Comparison of ENCODE assay signal across 24 cellular contexts in the genomic region with DNA sequence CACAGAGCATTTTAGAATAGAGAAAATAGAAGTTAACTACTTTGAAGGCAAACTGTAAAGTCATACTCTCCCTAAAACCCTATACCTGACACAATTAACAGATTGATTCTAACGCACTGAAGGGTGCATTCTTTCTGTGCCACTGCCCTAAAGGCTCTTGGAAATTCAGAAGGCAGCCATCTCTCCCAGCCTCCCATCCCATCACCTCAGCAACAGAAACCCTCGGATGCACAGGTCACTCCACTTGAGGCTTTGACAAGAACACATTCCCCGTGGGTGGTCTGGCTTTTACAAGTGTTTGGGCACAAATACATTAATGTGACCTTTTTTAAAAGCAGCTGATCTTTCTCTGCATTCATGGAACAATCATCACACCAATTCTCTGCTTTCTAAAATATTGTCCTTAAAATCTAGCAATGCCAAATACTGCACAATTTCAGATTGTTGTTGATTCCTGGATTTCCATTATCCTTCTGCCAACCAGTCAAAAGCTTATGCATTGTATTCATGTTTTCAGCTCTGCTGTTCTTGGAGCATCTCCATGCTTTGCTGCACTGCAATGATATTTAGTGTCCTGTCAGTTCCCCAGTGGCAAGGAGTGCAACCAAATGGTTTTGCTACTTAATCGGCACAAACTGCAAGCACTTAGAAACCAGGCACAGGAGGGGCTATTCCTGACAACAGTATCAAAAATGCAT.
DNase-seq lines count a peak whose midpoint lies in the region; ATAC-seq and TF ChIP-seq lines count a peak whose summit lies in the region.
"Had no signal": no experiment of that assay in that cellular context is flagged by ENCODE, and none has a peak within 500 bp of the region (broad histone marks: within the 10 kb centered on the region; RNA-seq: fewer than 3 reads in every experiment).

No MANE protein-coding gene starts in this region.

- peak; percentile 29; the same call in 1 of the 2 replicates for ATAC-seq in WTC11
- peak; percentile 66 for ATAC-seq in sciatic nerve
- ATAC-seq: activated CD8-positive, alpha-beta T cell treated with anti-CD3 and anti-CD28 coated beads, Interleukin-2, amount 10 ng/mL, durations not matched to agents 7 days and 5 days; naive thymus-derived CD8-positive, alpha-beta T cell had no signal

- H3K27ac ChIP-seq in HUES64 (ENCODE audit: low read depth, low read length), result peak overlapping the region; percentile 37; the same call in 1 of the 2 replicates
- no peak overlapping the region for H3K27ac ChIP-seq in neuronal stem cell (replicated peaks; ENCODE audit: low read length)
- H3K27ac ChIP-seq: ascending aorta, C4-2B, HL-60, RWPE1, spleen had no signal

- no peak overlapping the region for H2BK5ac ChIP-seq in neuronal stem cell (ENCODE audit: low read length)

- no peak overlapping the region for H4K8ac ChIP-seq in neuronal stem cell (ENCODE audit: low read depth, low read length)

- peaks cover 28% of the 10 kb centered on the region for H3K4me1 Mint-ChIP-seq in WTC11
- H3K4me1 Mint-ChIP-seq: activated naive CD8-positive, alpha-beta T cell treated with anti-CD3 and anti-CD28 coated beads, Interleukin-2, amount 10 ng/mL, durations not matched to agents 7 days and 5 days; central memory CD8-positive, alpha-beta T cell; naive thymus-derived CD8-positive, alpha-beta T cell had no signal

- no peak overlapping the region for H4K91ac ChIP-seq in neuronal stem cell (ENCODE audit: low read depth, low read length, poor library complexity)

- no peaks in the 10 kb centered on the region for H3K36me3 Mint-ChIP-seq in WTC11
- H3K36me3 Mint-ChIP-seq: activated naive CD8-positive, alpha-beta T cell treated with anti-CD3 and anti-CD28 coated beads, Interleukin-2, amount 10 ng/mL, durations not matched to agents 7 days and 5 days; naive thymus-derived CD8-positive, alpha-beta T cell had no signal

- DNase-seq in WTC11 (ENCODE audit: low spot score) (no peak), iPS-NIHi11 (ENCODE audit: low spot score) (peak; percentile 15), sciatic nerve (ENCODE audit: low spot score) (no peak), NCI-H1105 treated with DMSO at 0.1 percent for 48 hours (lab: John Stamatoyannopoulos, UW) (no peak), neuronal stem cell (ENCODE audit: low spot score) (no peak)
- no peak for DNase-seq in stimulated activated CD4-positive, alpha-beta T cell treated with anti-CD3 and anti-CD28 coated beads, Interleukin-1b, Interleukin-23, amount 100 ng/mL, for 48 hours
- DNase-seq: activated CD8-positive, alpha-beta T cell treated with anti-CD3 and anti-CD28 coated beads, Interleukin-2, amount 10 ng/mL, durations not matched to agents 7 days and 5 days; activated effector memory CD4-positive, alpha-beta T cell treated with anti-CD3 and anti-CD28 coated beads, Interleukin-2, amount 50 U/mL, for 16 hours; activated naive CD8-positive, alpha-beta T cell treated with anti-CD3 and anti-CD28 coated beads, Interleukin-2, amount 10 ng/mL, durations not matched to agents 7 days and 5 days; DND-41; kidney; naive thymus-derived CD8-positive, alpha-beta T cell; NCI-H1694; NCI-H2171; NCI-H526 treated with DMSO at 0.1 percent for 48 hours; spleen; stimulated activated CD4-positive, alpha-beta T cell treated with anti-CD3 and anti-CD28 coated beads, Interleukin-2, amount 100 ng/mL, for 48 hours had no signal

- no peaks in the 10 kb centered on the region for H3K79me1 ChIP-seq in neuronal stem cell (ENCODE audit: low read depth, low read length)

- no peak for TF ChIP-seq CTCF in WTC11 (IDR thresholded peaks at IDR 0.05)

- intact Hi-C loops in sciatic nerve (cut with DNase I), result no loop called here

- no peak overlapping the region for H2BK12ac ChIP-seq in neuronal stem cell (ENCODE audit: low read length)

- H3K9me3 Mint-ChIP-seq in WTC11, result no peaks in the 10 kb centered on the region
- H3K9me3 Mint-ChIP-seq: activated naive CD8-positive, alpha-beta T cell treated with anti-CD3 and anti-CD28 coated beads, Interleukin-2, amount 10 ng/mL, durations not matched to agents 7 days and 5 days; central memory CD8-positive, alpha-beta T cell; naive thymus-derived CD8-positive, alpha-beta T cell; T-helper 1 cell treated with Interleukin-12 subunit alpha and Interleukin-12 subunit beta and Interleukin-4 antibody, amounts not matched to agents 30 μg/mL and 1 μg/mL, for 36 hours had no signal

- no peak overlapping the region for H2BK15ac ChIP-seq in neuronal stem cell (ENCODE audit: low read length)

- no peak overlapping the region for H3K4ac ChIP-seq in neuronal stem cell (ENCODE audit: low read length)

- H3K4me1 ChIP-seq in HUES64 (ENCODE audit: insufficient read depth, low read length) (peaks cover 29% of the 10 kb centered on the region), neuronal stem cell (ENCODE audit: control insufficient read depth in 2 of 2, insufficient read depth in 1 of 2, low read depth in 1 of 2, low read length in 2 of 2) (peaks cover 10 to 44% of the 10 kb centered on the region in 2 donors)
- H3K4me1 ChIP-seq: ascending aorta had no signal

- no peaks in the 10 kb centered on the region for H3K27me3 ChIP-seq in HUES64 (ENCODE audit: insufficient read depth, low read length)
- peaks cover 0 to 18% (median 0%) of the 10 kb centered on the region in 3 experiments for H3K27me3 ChIP-seq in neuronal stem cell (ENCODE audit: control insufficient read depth in 3 of 3, insufficient read depth in 3 of 3, low read depth in 1 of 3, low read length in 3 of 3)
- H3K27me3 ChIP-seq: ascending aorta, spleen had no signal

- no peak overlapping the region for H3K27ac Mint-ChIP-seq in WTC11
- H3K27ac Mint-ChIP-seq: activated CD8-positive, alpha-beta T cell treated with anti-CD3 and anti-CD28 coated beads, Interleukin-2, amount 10 ng/mL, durations not matched to agents 7 days and 5 days; activated naive CD8-positive, alpha-beta T cell treated with anti-CD3 and anti-CD28 coated beads, Interleukin-2, amount 10 ng/mL, durations not matched to agents 7 days and 5 days; naive thymus-derived CD8-positive, alpha-beta T cell; T-helper 1 cell treated with Interleukin-12 subunit alpha and Interleukin-12 subunit beta and Interleukin-4 antibody, amounts not matched to agents 30 μg/mL and 1 μg/mL, for 36 hours had no signal

- WGBS in HUES64, result 54% methylated on average over 4 of the region's 4 CpGs
- WGBS in neuronal stem cell (ENCODE audit: extremely low coverage in 2 of 2, insufficient read length in 2 of 2, insufficient replicate concordance in 1 of 2), 2 donors, result no CpG with 5 or more reads among the region's 4 CpGs

- H3K23ac ChIP-seq in neuronal stem cell (ENCODE audit: low read depth, low read length, poor library complexity), result no peak overlapping the region

- H3K4me3 ChIP-seq in HUES64 (ENCODE audit: low read length), result no peak overlapping the region
- H3K4me3 ChIP-seq in neuronal stem cell (ENCODE audit: low read length in 2 of 2), result no peak overlapping the region
- H3K4me3 ChIP-seq: ascending aorta, spleen had no signal

- no peaks in the 10 kb centered on the region; the same call in 1 of the 2 replicates for H3K27me3 Mint-ChIP-seq in WTC11 (ENCODE audit: low read depth)

- no peak overlapping the region for H3K18ac ChIP-seq in neuronal stem cell (ENCODE audit: low read length)

- H2BK120ac ChIP-seq in neuronal stem cell (ENCODE audit: low read depth, low read length), result no peak overlapping the region

- H3K36me3 ChIP-seq in HUES64 (ENCODE audit: insufficient read depth, low read length) (no peaks in the 10 kb centered on the region), neuronal stem cell (replicated peaks in 1 of 2; ENCODE audit: control insufficient read depth in 2 of 2, insufficient read depth in 2 of 2, low read length in 2 of 2) (no peaks in the 10 kb centered on the region)
- H3K36me3 ChIP-seq: ascending aorta, spleen had no signal

- no peak overlapping the region for H3K14ac ChIP-seq in neuronal stem cell (ENCODE audit: low read length)

- no peak overlapping the region for H3K4me2 ChIP-seq in neuronal stem cell (ENCODE audit: insufficient read depth, low read length, poor library complexity, severe bottlenecking)

- no peaks in the 10 kb centered on the region for H3K9me3 ChIP-seq in HUES64 (ENCODE audit: insufficient read depth, low read depth, low read length)
- H3K9me3 ChIP-seq in neuronal stem cell (replicated peaks in 1 of 2; ENCODE audit: control insufficient read depth in 2 of 2, insufficient read depth in 1 of 2, low read depth in 1 of 2, low read length in 2 of 2), result no peaks in the 10 kb centered on the region
- H3K9me3 ChIP-seq: ascending aorta, spleen had no signal

- H3K4me3 Mint-ChIP-seq in WTC11, result no peak overlapping the region
- H3K4me3 Mint-ChIP-seq: activated CD8-positive, alpha-beta T cell treated with anti-CD3 and anti-CD28 coated beads, Interleukin-2, amount 10 ng/mL, durations not matched to agents 7 days and 5 days; activated naive CD8-positive, alpha-beta T cell treated with anti-CD3 and anti-CD28 coated beads, Interleukin-2, amount 10 ng/mL, durations not matched to agents 7 days and 5 days; central memory CD8-positive, alpha-beta T cell; naive thymus-derived CD8-positive, alpha-beta T cell; T-helper 1 cell treated with Interleukin-12 subunit alpha and Interleukin-12 subunit beta and Interleukin-4 antibody, amounts not matched to agents 30 μg/mL and 1 μg/mL, for 36 hours had no signal

- H3K9ac ChIP-seq in HUES64 (ENCODE audit: low read depth, low read length) (no peak overlapping the region), neuronal stem cell (ENCODE audit: low read depth, low read length, poor library complexity) (no peak overlapping the region)

- CTCF ChIA-PET in WTC11 (lab: Charles Lee), result no interaction called here

- POLR2A ChIA-PET in WTC11 (lab: Charles Lee), result no interaction called here

- H2AFZ ChIP-seq in neuronal stem cell (ENCODE audit: low read length), result no peak overlapping the region

- H2AK5ac ChIP-seq in neuronal stem cell (ENCODE audit: low read depth, low read length), result no peak overlapping the region

TF ChIP-seq in WTC11, 78 proteins besides CTCF, POLR2A, EP300 and RAD21 (continues in another document):
- no peak for TF ChIP-seq CREM (CRISPR knock-in tag; IDR thresholded peaks at IDR 0.05)
- TF ChIP-seq NFYB (CRISPR knock-in tag; conservative IDR thresholded peaks at IDR 0.05; ENCODE audit: low read depth), result no peak
- TF ChIP-seq TCF7 (CRISPR knock-in tag; IDR thresholded peaks at IDR 0.05; ENCODE audit: low read depth), result no peak
- no peak for TF ChIP-seq RORB (CRISPR knock-in tag; IDR thresholded peaks at IDR 0.05)
- TF ChIP-seq ZBTB21 (CRISPR knock-in tag; IDR thresholded peaks at IDR 0.05; ENCODE audit: borderline replicate concordance), result no peak
- no peak for TF ChIP-seq FOXK1 (CRISPR knock-in tag; IDR thresholded peaks at IDR 0.05)
- TF ChIP-seq TEAD4 (CRISPR knock-in tag; IDR thresholded peaks at IDR 0.05), result no peak
- no peak for TF ChIP-seq ZNF423 (CRISPR knock-in tag; IDR thresholded peaks at IDR 0.05)
